Comparison of ENCODE assay signal across 11 cellular contexts in genomic region chr14:74547331-74547927, GRCh38. TPM values are rescaled to one million over a fixed set of nuclear protein-coding genes. Genes with fewer than 3 reads are reported as not detected.
DNase-seq lines count a peak whose midpoint lies in the region; ATAC-seq and TF ChIP-seq lines count a peak whose summit lies in the region.
"Had no signal": no experiment of that assay in that cellular context is flagged by ENCODE, and none has a peak within 500 bp of the region (broad histone marks: within the 10 kb centered on the region; RNA-seq: fewer than 3 reads in every experiment).

No MANE protein-coding gene starts in this region.

- CTCF ChIA-PET in IMR-90 (lab: Yijun Ruan, JAX), result no interaction called here
- CTCF ChIA-PET in activated CD4-positive, alpha-beta memory T cell treated with anti-CD3 and anti-CD28 coated beads, Interleukin-2, amount 10 ng/mL, durations not matched to agents 7 days and 5 days (lab: Charles Lee), result no interaction called here

- H3K36me3 ChIP-seq in IMR-90 (ENCODE audit: control insufficient read depth, insufficient read depth, low read length), result peaks cover 3% of the 10 kb centered on the region; the same call in 1 of the 2 replicates
- H3K36me3 ChIP-seq in endodermal cell (ENCODE audit: control insufficient read depth, insufficient read depth, low read length), result no peaks in the 10 kb centered on the region
- peaks cover 92% of the 10 kb centered on the region for H3K36me3 ChIP-seq in osteoblast (ENCODE audit: insufficient read depth, low read length)
- no peaks in the 10 kb centered on the region for H3K36me3 ChIP-seq in psoas muscle (ENCODE audit: insufficient read depth in 1 of 2, low read depth in 1 of 2)
- H3K36me3 ChIP-seq: BLaER1 had no signal

- no peak overlapping the region for H4K8ac ChIP-seq in IMR-90 (ENCODE audit: low read depth in 2 of 2, low read length in 2 of 2)

- no peak overlapping the region for H2BK5ac ChIP-seq in IMR-90 (ENCODE audit: low read depth, low read length, poor library complexity, severe bottlenecking)

- H2AFZ ChIP-seq in IMR-90 (replicated peaks; ENCODE audit: low read length, poor library complexity) (peak overlapping the region; percentile 8), osteoblast (ENCODE audit: low read length) (no peak overlapping the region)

- no peak overlapping the region for H3K27ac Mint-ChIP-seq in endodermal cell
- no peak overlapping the region for H3K27ac Mint-ChIP-seq in activated CD4-positive, alpha-beta memory T cell treated with anti-CD3 and anti-CD28 coated beads, Interleukin-2, amount 10 ng/mL, durations not matched to agents 7 days and 5 days
- H3K27ac Mint-ChIP-seq in activated T-helper 2 cell treated with anti-CD3 and anti-CD28 coated beads, Interferon-gamma antibody, Interleukin-2, Interleukin-4, amounts not matched to agents 10 μg/mL and 5 μg/mL and 100 μg/mL, durations not matched to agents 14 hours and 24 hours and 36 hours, result no peak overlapping the region

- H3K36me3 Mint-ChIP-seq in endodermal cell (ENCODE audit: low read depth), result no peaks in the 10 kb centered on the region
- no peaks in the 10 kb centered on the region for H3K36me3 Mint-ChIP-seq in activated CD4-positive, alpha-beta memory T cell treated with anti-CD3 and anti-CD28 coated beads, Interleukin-2, amount 10 ng/mL, durations not matched to agents 7 days and 5 days (ENCODE audit: low read depth)
- H3K36me3 Mint-ChIP-seq in activated T-helper 2 cell treated with anti-CD3 and anti-CD28 coated beads, Interferon-gamma antibody, Interleukin-2, Interleukin-4, amounts not matched to agents 10 μg/mL and 5 μg/mL and 100 μg/mL, durations not matched to agents 14 hours and 24 hours and 36 hours (ENCODE audit: low read depth), result no peaks in the 10 kb centered on the region

- no peak overlapping the region for H3K14ac ChIP-seq in IMR-90 (replicated peaks; ENCODE audit: low read depth, low read length)

- H3K27me3 ChIP-seq in IMR-90 (ENCODE audit: control insufficient read depth, insufficient read depth, low read length) (no peaks in the 10 kb centered on the region), endodermal cell (ENCODE audit: control insufficient read depth, insufficient read depth, low read length, poor library complexity, severe bottlenecking) (no peaks in the 10 kb centered on the region), osteoblast (ENCODE audit: insufficient read depth, low read length) (no peaks in the 10 kb centered on the region), psoas muscle (ENCODE audit: insufficient read depth in 3 of 3, low read length in 2 of 3) (peaks cover 0 to 7% (median 2%) of the 10 kb centered on the region in 3 donors)
- H3K27me3 ChIP-seq: BLaER1 had no signal

- WGBS in IMR-90 (ENCODE audit: extremely low coverage in 2 of 2, insufficient read length in 1 of 2), 2 experiments, result no CpG with 5 or more reads among the region's 5 CpGs
- WGBS in endodermal cell (ENCODE audit: insufficient coverage in 1 of 2, insufficient read length in 1 of 2), 2 experiments, result 91% methylated on average over 5 of the region's 5 CpGs
- 90 to 93% (median 93%) methylated on average over 5 of the region's 5 CpGs for WGBS in psoas muscle, 3 donors

- peaks cover 23% of the 10 kb centered on the region for H3K27me3 Mint-ChIP-seq in endodermal cell (ENCODE audit: insufficient read depth)
- peaks cover 13% of the 10 kb centered on the region for H3K27me3 Mint-ChIP-seq in activated CD4-positive, alpha-beta memory T cell treated with anti-CD3 and anti-CD28 coated beads, Interleukin-2, amount 10 ng/mL, durations not matched to agents 7 days and 5 days
- H3K27me3 Mint-ChIP-seq in activated T-helper 2 cell treated with anti-CD3 and anti-CD28 coated beads, Interferon-gamma antibody, Interleukin-2, Interleukin-4, amounts not matched to agents 10 μg/mL and 5 μg/mL and 100 μg/mL, durations not matched to agents 14 hours and 24 hours and 36 hours (ENCODE audit: low read depth), result no peaks in the 10 kb centered on the region

- no peak overlapping the region for H4K5ac ChIP-seq in IMR-90 (ENCODE audit: low read depth, low read length)

- no peak overlapping the region for H2BK120ac ChIP-seq in IMR-90 (ENCODE audit: low read depth, low read length)

- no peak overlapping the region for H3K4me2 ChIP-seq in IMR-90 (ENCODE audit: low read depth, low read length)
- no peak overlapping the region for H3K4me2 ChIP-seq in osteoblast (ENCODE audit: insufficient read depth, low read length)
- H3K4me2 ChIP-seq: BLaER1 had no signal

- dilution Hi-C loops in IMR-90 (cut with HindIII; ENCODE audit: low sequenced_read_pairs, unreplicated experiment), result no loop called here

- H3K4me3 Mint-ChIP-seq in endodermal cell, result no peak overlapping the region
- H3K4me3 Mint-ChIP-seq in activated CD4-positive, alpha-beta memory T cell treated with anti-CD3 and anti-CD28 coated beads, Interleukin-2, amount 10 ng/mL, durations not matched to agents 7 days and 5 days, result no peak overlapping the region
- H3K4me3 Mint-ChIP-seq in activated T-helper 2 cell treated with anti-CD3 and anti-CD28 coated beads, Interferon-gamma antibody, Interleukin-2, Interleukin-4, amounts not matched to agents 10 μg/mL and 5 μg/mL and 100 μg/mL, durations not matched to agents 14 hours and 24 hours and 36 hours (ENCODE audit: low read depth), result no peak overlapping the region

- H3K9ac ChIP-seq in IMR-90 (ENCODE audit: low read depth, low read length) (no peak overlapping the region), endodermal cell (ENCODE audit: extremely low read depth, low read length, poor library complexity, severe bottlenecking) (no peak overlapping the region)
- H3K9ac ChIP-seq: BLaER1 had no signal

- no peak for TF ChIP-seq RAD21 in IMR-90 (IDR thresholded peaks at IDR 0.05; ENCODE audit: low read length)

- no peak overlapping the region for H2AK5ac ChIP-seq in IMR-90 (ENCODE audit: low read depth, low read length)

- POLR2A ChIA-PET in IMR-90 (lab: Charles Lee; ENCODE audit: unreplicated experiment), result no interaction called here
- POLR2A ChIA-PET in activated CD4-positive, alpha-beta memory T cell treated with anti-CD3 and anti-CD28 coated beads, Interleukin-2, amount 10 ng/mL, durations not matched to agents 7 days and 5 days (lab: Charles Lee), result no interaction called here

- H3K9me1 ChIP-seq in IMR-90 (ENCODE audit: insufficient read depth, low read length), result peaks cover 18% of the 10 kb centered on the region

- H3K56ac ChIP-seq in IMR-90 (ENCODE audit: extremely low read depth, insufficient read depth, low read length), result no peak overlapping the region

- H3K79me1 ChIP-seq in IMR-90 (ENCODE audit: low read depth in 1 of 2, low read length in 2 of 2), result peaks cover 0 to 21% of the 10 kb centered on the region in 2 experiments; a peak in 1 of 4 replicates

- H3K79me2 ChIP-seq in osteoblast (ENCODE audit: insufficient read depth, low read length), result peaks cover 19% of the 10 kb centered on the region

- H3K4me1 Mint-ChIP-seq in endodermal cell, result peaks cover 18% of the 10 kb centered on the region
- no peaks in the 10 kb centered on the region for H3K4me1 Mint-ChIP-seq in activated CD4-positive, alpha-beta memory T cell treated with anti-CD3 and anti-CD28 coated beads, Interleukin-2, amount 10 ng/mL, durations not matched to agents 7 days and 5 days
- no peaks in the 10 kb centered on the region for H3K4me1 Mint-ChIP-seq in activated T-helper 2 cell treated with anti-CD3 and anti-CD28 coated beads, Interferon-gamma antibody, Interleukin-2, Interleukin-4, amounts not matched to agents 10 μg/mL and 5 μg/mL and 100 μg/mL, durations not matched to agents 14 hours and 24 hours and 36 hours (ENCODE audit: low read depth)

- no peak overlapping the region for H4K91ac ChIP-seq in IMR-90 (ENCODE audit: insufficient read depth, low read depth, low read length)

- H3K4ac ChIP-seq in IMR-90 (ENCODE audit: low read depth, low read length), result no peak overlapping the region

- no peak overlapping the region for H3K18ac ChIP-seq in IMR-90 (ENCODE audit: low read depth, low read length)

- no TSS peak for BruUV-seq in IMR-90 (replicated peaks; lab: Mats Ljungman, UMichigan)

- H3K27ac ChIP-seq in IMR-90 (ENCODE audit: insufficient read depth, low read length) (no peak overlapping the region), endodermal cell (ENCODE audit: low read depth, low read length) (no peak overlapping the region), osteoblast (ENCODE audit: low read depth, low read length) (no peak overlapping the region), psoas muscle (no peak overlapping the region)
- H3K27ac ChIP-seq: BLaER1 had no signal

- no peaks in the 10 kb centered on the region for H3K9me3 ChIP-seq in IMR-90 (ENCODE audit: control insufficient read depth, insufficient read depth, low read length)
- H3K9me3 ChIP-seq in endodermal cell (ENCODE audit: control insufficient read depth, low read length), result no peaks in the 10 kb centered on the region
- H3K9me3 ChIP-seq in osteoblast (ENCODE audit: low read depth, low read length), result no peaks in the 10 kb centered on the region
- no peaks in the 10 kb centered on the region for H3K9me3 ChIP-seq in psoas muscle
- H3K9me3 ChIP-seq: BLaER1 had no signal

- H4K20me1 ChIP-seq in IMR-90 (ENCODE audit: insufficient read depth, low read length) (no peaks in the 10 kb centered on the region), osteoblast (ENCODE audit: insufficient read depth, low read length) (peaks cover 9% of the 10 kb centered on the region)
- H4K20me1 ChIP-seq: BLaER1 had no signal

- H3K4me1 ChIP-seq in IMR-90 (ENCODE audit: control insufficient read depth, insufficient read depth, low read length) (peaks cover 21% of the 10 kb centered on the region), endodermal cell (ENCODE audit: control insufficient read depth, insufficient read depth, low read length) (peaks cover 7% of the 10 kb centered on the region), osteoblast (ENCODE audit: insufficient read depth, low read length) (peaks cover 12% of the 10 kb centered on the region), psoas muscle (peaks cover 20% of the 10 kb centered on the region)
- H3K4me1 ChIP-seq: BLaER1 had no signal

- TF ChIP-seq POLR2A in IMR-90 (IDR thresholded peaks at IDR 0.05; ENCODE audit: low read depth, low read length), result no peak

- no peak overlapping the region for H2BK20ac ChIP-seq in IMR-90 (ENCODE audit: low read depth, low read length)

- no peak for DNase-seq in IMR-90
- DNase-seq in endodermal cell, result peak; percentile 87
- DNase-seq in osteoblast (ENCODE audit: insufficient read length, low spot score, missing footprints), result peak; percentile 46
- DNase-seq in activated CD4-positive, alpha-beta memory T cell treated with anti-CD3 and anti-CD28 coated beads, Interleukin-2, amount 10 ng/mL, durations not matched to agents 7 days and 5 days, result no peak
- no peak for DNase-seq in activated T-helper 2 cell treated with anti-CD3 and anti-CD28 coated beads, Interferon-gamma antibody, Interleukin-2, Interleukin-4, amounts not matched to agents 10 μg/mL and 5 μg/mL and 100 μg/mL, durations not matched to agents 14 hours and 24 hours and 36 hours (ENCODE audit: low spot score)
- no peak for DNase-seq in psoas muscle
- DNase-seq: DMS 273 treated with DMSO at 0.1 percent for 48 hours, KG1, NCI-H1048 had no signal

- no peak overlapping the region for H2BK15ac ChIP-seq in IMR-90 (ENCODE audit: low read depth, low read length)

- H3K9me3 Mint-ChIP-seq in endodermal cell, result no peaks in the 10 kb centered on the region
- H3K9me3 Mint-ChIP-seq in activated CD4-positive, alpha-beta memory T cell treated with anti-CD3 and anti-CD28 coated beads, Interleukin-2, amount 10 ng/mL, durations not matched to agents 7 days and 5 days, result no peaks in the 10 kb centered on the region
- no peaks in the 10 kb centered on the region for H3K9me3 Mint-ChIP-seq in activated T-helper 2 cell treated with anti-CD3 and anti-CD28 coated beads, Interferon-gamma antibody, Interleukin-2, Interleukin-4, amounts not matched to agents 10 μg/mL and 5 μg/mL and 100 μg/mL, durations not matched to agents 14 hours and 24 hours and 36 hours

- intact Hi-C loops in IMR-90 (cut with micrococcal nuclease) (no loop called here), psoas muscle (cut with DNase I) (no loop called here)
- intact Hi-C loops in activated T-helper 2 cell treated with anti-CD3 and anti-CD28 coated beads, Interferon-gamma antibody, Interleukin-2, Interleukin-4, amounts not matched to agents 10 μg/mL and 5 μg/mL and 100 μg/mL, durations not matched to agents 14 hours and 24 hours and 36 hours (cut with micrococcal nuclease), result no loop called here

- in situ Hi-C loops in IMR-90 (cut with MboI; ENCODE audit: low sequenced_read_pairs), result no loop called here

- no peak for TF ChIP-seq CTCF in IMR-90 (conservative IDR thresholded peaks at IDR 0.05; ENCODE audit: low read depth, low read length)
- TF ChIP-seq CTCF in endodermal cell (conservative IDR thresholded peaks at IDR 0.05), result no peak
- no peak for TF ChIP-seq CTCF in osteoblast (IDR thresholded peaks at IDR 0.05; ENCODE audit: extremely low read depth, low read depth, low read length)
- TF ChIP-seq CTCF in psoas muscle (IDR thresholded peaks at IDR 0.05), result no peak

- H3K23ac ChIP-seq in IMR-90 (ENCODE audit: low read depth, low read length), result no peak overlapping the region

- no peak for ATAC-seq in IMR-90 (ENCODE audit: low read depth)
- no peak for ATAC-seq in HG03139 (IDR thresholded peaks at IDR 0.05; ENCODE audit: unreplicated experiment)
- no peak for ATAC-seq in psoas muscle

- no peak overlapping the region for H2AK9ac ChIP-seq in IMR-90 (replicated peaks; ENCODE audit: low read depth, low read length, poor library complexity)

- H3K4me3 ChIP-seq in IMR-90 (ENCODE audit: insufficient read depth, low read depth, low read length) (no peak overlapping the region), endodermal cell (ENCODE audit: low read length) (no peak overlapping the region), osteoblast (ENCODE audit: insufficient read depth, low read length) (no peak overlapping the region), psoas muscle (no peak overlapping the region)
- H3K4me3 ChIP-seq: BLaER1 had no signal

RNA-seq across cellular contexts. Expression of gene ISCA2, which starts 53.9 kb away (rescaled TPM):
- total RNA-seq in IMR-90 (2012; rRNA removed) (5.4 and 9.2 TPM in 2 replicates), endodermal cell (10 to 100 TPM; 40.5 to 58.1 TPM), osteoblast (8.7 and 18.6 TPM in 2 replicates), psoas muscle (10 to 100 TPM; 24.5 to 38.8 (median 26.0) TPM)
- polyA plus RNA-seq in IMR-90 (2012; rRNA removed) (25.7 and 25.8 TPM in 2 replicates), psoas muscle (10 to 100 TPM; 19.9 to 26.9 (median 24.5) TPM)
- 2.7 and 5.1 TPM in 2 replicates for polyA plus RNA-seq in IMR-90 (2012; cell fraction: cytosol; rRNA removed)
- polyA plus RNA-seq in IMR-90 (2012; cell fraction: nucleus; rRNA removed; ENCODE audit: low replicate concordance), result 1.3 and 5.5 TPM in 2 replicates
- polyA plus RNA-seq in endodermal cell (2013, experiment 1 of 2), result 46.9 TPM
- polyA plus RNA-seq in endodermal cell (2013, experiment 2 of 2), result 41.9 TPM
- 10 to 100 TPM; 25.8 to 32.1 TPM for total RNA-seq in activated CD4-positive, alpha-beta memory T cell treated with anti-CD3 and anti-CD28 coated beads, Interleukin-2, amount 10 ng/mL, durations not matched to agents 7 days and 5 days
- total RNA-seq in activated T-helper 2 cell treated with anti-CD3 and anti-CD28 coated beads, Interferon-gamma antibody, Interleukin-2, Interleukin-4, amounts not matched to agents 10 μg/mL and 5 μg/mL and 100 μg/mL, durations not matched to agents 14 hours and 24 hours and 36 hours, result 23.9 and 25.3 TPM in 2 replicates

RNA-seq across cellular contexts. Expression of gene NPC2, which starts 54.3 kb away (rescaled TPM):
- total RNA-seq in IMR-90 (2012; rRNA removed), result 123 and 210 TPM in 2 replicates
- 272 and 273 TPM in 2 replicates for polyA plus RNA-seq in IMR-90 (2012; rRNA removed)
- polyA plus RNA-seq in IMR-90 (2012; cell fraction: cytosol; rRNA removed), result 197 and 369 TPM in 2 replicates
- polyA plus RNA-seq in IMR-90 (2012; cell fraction: nucleus; rRNA removed; ENCODE audit: low replicate concordance), result 66.2 and 72.0 TPM in 2 replicates
- total RNA-seq in endodermal cell, result 100 to 1,000 TPM; 279 to 462 TPM
- 171 TPM for polyA plus RNA-seq in endodermal cell (2013, experiment 1 of 2)
- 175 TPM for polyA plus RNA-seq in endodermal cell (2013, experiment 2 of 2)
- total RNA-seq in osteoblast, result 266 and 291 TPM in 2 replicates
- 10 to 100 TPM; 65.1 to 66.5 TPM for total RNA-seq in activated CD4-positive, alpha-beta memory T cell treated with anti-CD3 and anti-CD28 coated beads, Interleukin-2, amount 10 ng/mL, durations not matched to agents 7 days and 5 days
- total RNA-seq in activated T-helper 2 cell treated with anti-CD3 and anti-CD28 coated beads, Interferon-gamma antibody, Interleukin-2, Interleukin-4, amounts not matched to agents 10 μg/mL and 5 μg/mL and 100 μg/mL, durations not matched to agents 14 hours and 24 hours and 36 hours, result 17.8 and 19.2 TPM in 2 replicates
- total RNA-seq in psoas muscle, result 10 to 100 TPM; 31.6 to 42.5 (median 35.0) TPM
- polyA plus RNA-seq in psoas muscle, result 10 to 100 TPM; 28.2 to 30.7 (median 29.3) TPM

Comparison
In these comparisons a context has a peak if more than half of its experiments do, and no peak if none do; other contexts are left out.
1. DNase-seq: peak in endodermal cell (single experiment) and osteoblast (single experiment); none in IMR-90 (single experiment), activated CD4-positive, alpha-beta memory T cell treated with anti-CD3 and anti-CD28 coated beads, Interleukin-2, amount 10 ng/mL, durations not matched to agents 7 days and 5 days (single experiment), activated T-helper 2 cell treated with anti-CD3 and anti-CD28 coated beads, Interferon-gamma antibody, Interleukin-2, Interleukin-4, amounts not matched to agents 10 μg/mL and 5 μg/mL and 100 μg/mL, durations not matched to agents 14 hours and 24 hours and 36 hours (single experiment) and psoas muscle (0 of 2).